ENCODE assay signal across 12 cellular contexts in genomic region chr11:44978961-44979331, GRCh38. TPM values are rescaled to one million over a fixed set of nuclear protein-coding genes. Genes with fewer than 3 reads are reported as not detected.
DNase-seq lines count a peak whose midpoint lies in the region; ATAC-seq and TF ChIP-seq lines count a peak whose summit lies in the region.
"Had no signal": no experiment of that assay in that cellular context is flagged by ENCODE, and none has a peak within 500 bp of the region (broad histone marks: within the 10 kb centered on the region; RNA-seq: fewer than 3 reads in every experiment).

No MANE protein-coding gene starts in this region.

- H3K9me2 ChIP-seq in Loucy (replicated peaks; ENCODE audit: low read depth, low read length) (no peaks in the 10 kb centered on the region), hepatocyte (replicated peaks; ENCODE audit: insufficient read depth) (no peaks in the 10 kb centered on the region)

- WGBS in hepatocyte (ENCODE audit: low lambda C conversion rate, missing lambda C conversion rate) = 84% methylated on average over 1 of the region's 1 CpG
- 63% methylated on average over 1 of the region's 1 CpG for WGBS in suprapubic skin

- H3K27me3 ChIP-seq in Loucy (ENCODE audit: insufficient read depth, low read length, poor library complexity, severe bottlenecking) = no peaks in the 10 kb centered on the region
- no peaks in the 10 kb centered on the region for H3K27me3 ChIP-seq in hepatocyte
- no peaks in the 10 kb centered on the region for H3K27me3 ChIP-seq in suprapubic skin
- H3K27me3 ChIP-seq in CD4-positive, alpha-beta T cell (ENCODE audit: control insufficient read depth, insufficient read depth, low read length) = no peaks in the 10 kb centered on the region

- TF ChIP-seq CTCF in Loucy (conservative IDR thresholded peaks at IDR 0.05; ENCODE audit: low read length) (no peak), hepatocyte (IDR thresholded peaks at IDR 0.05; ENCODE audit: poor library complexity) (no peak), suprapubic skin (IDR thresholded peaks at IDR 0.05) (no peak)
- no peak for TF ChIP-seq CTCF in CD4-positive, alpha-beta T cell (IDR thresholded peaks at IDR 0.05)

- POLR2A ChIA-PET in CD4-positive, alpha-beta T cell (lab: Charles Lee) = no interaction called here

- no peak for TF ChIP-seq POLR2A in suprapubic skin (IDR thresholded peaks at IDR 0.05)

- no peak overlapping the region for H3K27ac Mint-ChIP-seq in CD4-positive, alpha-beta T cell
- H3K27ac Mint-ChIP-seq: activated CD8-positive, alpha-beta T cell treated with anti-CD3 and anti-CD28 coated beads, Interleukin-2, amount 10 ng/mL, durations not matched to agents 7 days and 5 days had no signal

- H3K4me3 Mint-ChIP-seq in CD4-positive, alpha-beta T cell = no peak overlapping the region
- H3K4me3 Mint-ChIP-seq: activated CD8-positive, alpha-beta T cell treated with anti-CD3 and anti-CD28 coated beads, Interleukin-2, amount 10 ng/mL, durations not matched to agents 7 days and 5 days; stimulated activated naive CD8-positive, alpha-beta T cell treated with anti-CD3 and anti-CD28 coated beads, Interleukin-15, amount 100 ng/mL, for 72 hours had no signal

- CTCF ChIA-PET in CD4-positive, alpha-beta T cell (lab: Charles Lee) = interaction anchor here (1.3 kb wide), 1 partner anchor 52 kb away, joined by 4 read pairs; no protein-coding TSS in a partner anchor

- H3K4me2 ChIP-seq in Loucy (ENCODE audit: low read depth, low read length, poor library complexity, severe bottlenecking) (peak overlapping the region; percentile 63), hepatocyte (no peak overlapping the region)

- H3K4me1 ChIP-seq in Loucy (ENCODE audit: insufficient read depth, low read length, poor library complexity, severe bottlenecking) (peaks cover 68% of the 10 kb centered on the region), hepatocyte (ENCODE audit: insufficient read depth) (peaks cover 34% of the 10 kb centered on the region), suprapubic skin (peaks cover 32% of the 10 kb centered on the region)

- H4K20me1 ChIP-seq in Loucy (ENCODE audit: insufficient read depth, low read length, poor library complexity, severe bottlenecking) (no peaks in the 10 kb centered on the region), hepatocyte (ENCODE audit: insufficient read depth, poor library complexity, severe bottlenecking) (no peaks in the 10 kb centered on the region)

- intact Hi-C loops in CD4-positive, alpha-beta T cell (cut with DNase I, micrococcal nuclease) = no loop called here

- ATAC-seq in CD4-positive, alpha-beta T cell (ENCODE audit: poor library complexity) = no peak
- ATAC-seq in HG02981 (IDR thresholded peaks at IDR 0.05; ENCODE audit: unreplicated experiment) = no peak
- ATAC-seq: activated CD8-positive, alpha-beta T cell treated with anti-CD3 and anti-CD28 coated beads, Interleukin-2, amount 10 ng/mL, durations not matched to agents 7 days and 5 days; stimulated activated naive CD8-positive, alpha-beta T cell treated with anti-CD3 and anti-CD28 coated beads, Interleukin-15, amount 100 ng/mL, for 72 hours had no signal

- H3K4me1 Mint-ChIP-seq in CD4-positive, alpha-beta T cell (ENCODE audit: low read depth) = no peaks in the 10 kb centered on the region

- no peaks in the 10 kb centered on the region for H3K27me3 Mint-ChIP-seq in CD4-positive, alpha-beta T cell
- H3K27me3 Mint-ChIP-seq: stimulated activated naive CD8-positive, alpha-beta T cell treated with anti-CD3 and anti-CD28 coated beads, Interleukin-15, amount 100 ng/mL, for 72 hours had no signal

- no peaks in the 10 kb centered on the region for H3K36me3 Mint-ChIP-seq in CD4-positive, alpha-beta T cell (ENCODE audit: low read depth)

- H3K79me2 ChIP-seq in Loucy (ENCODE audit: insufficient read depth, low read length) (no peaks in the 10 kb centered on the region), hepatocyte (no peaks in the 10 kb centered on the region)

- H3K36me3 ChIP-seq in Loucy (ENCODE audit: insufficient read depth, low read length) (no peaks in the 10 kb centered on the region), hepatocyte (replicated peaks; ENCODE audit: insufficient read depth, low read depth) (no peaks in the 10 kb centered on the region), suprapubic skin (no peaks in the 10 kb centered on the region)

- peak overlapping the region; percentile 31 for H3K9ac ChIP-seq in Loucy (ENCODE audit: low read depth, low read length, poor library complexity, severe bottlenecking)

- peak; percentile 92 for DNase-seq in NCI-H774 (lab: John Stamatoyannopoulos, UW)
- no peak for DNase-seq in hepatocyte (ENCODE audit: low spot score)
- no peak for DNase-seq in suprapubic skin (ENCODE audit: low spot score in 2 of 2)
- DNase-seq in ecto neural progenitor cell (ENCODE audit: low spot score) = no peak
- DNase-seq in CD4-positive, alpha-beta T cell = no peak
- no peak for DNase-seq in NK-92 treated with Interleukin-12 subunit alpha and Interleukin-12 subunit beta, amount 100 ng/mL, for 24 hours (lab: John Stamatoyannopoulos, UW)
- DNase-seq: activated CD8-positive, alpha-beta T cell treated with anti-CD3 and anti-CD28 coated beads, Interleukin-2, amount 10 ng/mL, durations not matched to agents 7 days and 5 days; hypothalamus; retina; stimulated activated naive CD8-positive, alpha-beta T cell treated with anti-CD3 and anti-CD28 coated beads, Interleukin-15, amount 100 ng/mL, for 72 hours had no signal

- H3K9me3 ChIP-seq in Loucy (ENCODE audit: insufficient read depth, low read depth, low read length) (no peaks in the 10 kb centered on the region), hepatocyte (ENCODE audit: low read depth) (no peaks in the 10 kb centered on the region), suprapubic skin (no peaks in the 10 kb centered on the region)
- H3K9me3 ChIP-seq in CD4-positive, alpha-beta T cell (ENCODE audit: control insufficient read depth, low read length) = no peaks in the 10 kb centered on the region

- H3K9me3 Mint-ChIP-seq in CD4-positive, alpha-beta T cell = no peaks in the 10 kb centered on the region
- H3K9me3 Mint-ChIP-seq: stimulated activated naive CD8-positive, alpha-beta T cell treated with anti-CD3 and anti-CD28 coated beads, Interleukin-15, amount 100 ng/mL, for 72 hours had no signal

- no peak overlapping the region for H3K4me3 ChIP-seq in Loucy (ENCODE audit: low read length, poor library complexity, severe bottlenecking)
- no peak overlapping the region for H3K4me3 ChIP-seq in hepatocyte
- no peak overlapping the region for H3K4me3 ChIP-seq in suprapubic skin

- TF ChIP-seq EP300 in suprapubic skin (IDR thresholded peaks at IDR 0.05) = no peak

- H3F3A ChIP-seq in Loucy (ENCODE audit: low read depth) = no peaks in the 10 kb centered on the region

- H3K27ac ChIP-seq in hepatocyte = peak overlapping the region; percentile 57
- peak overlapping the region; percentile 57 for H3K27ac ChIP-seq in suprapubic skin
- no peak overlapping the region for H3K27ac ChIP-seq in CD4-positive, alpha-beta T cell (ENCODE audit: low read depth, low read length)

- H2AFZ ChIP-seq in Loucy (ENCODE audit: low read length) (peak overlapping the region; percentile 60), hepatocyte (no peak overlapping the region)

RNA-seq across cellular contexts. Expression of gene TP53I11, which starts 28.3 kb away (rescaled TPM):
- total RNA-seq in hepatocyte (11.2 and 15.4 TPM in 2 replicates), suprapubic skin (10 to 100 TPM; 58.0 to 91.5 (median 70.6) TPM)
- 41.8 and 51.7 TPM in 2 replicates for polyA plus RNA-seq in hepatocyte
- total RNA-seq in CD4-positive, alpha-beta T cell = 1 to 10 TPM; 3.5 to 4.6 TPM
